ENCODE assay signal across 8 cellular contexts in the genomic region with DNA sequence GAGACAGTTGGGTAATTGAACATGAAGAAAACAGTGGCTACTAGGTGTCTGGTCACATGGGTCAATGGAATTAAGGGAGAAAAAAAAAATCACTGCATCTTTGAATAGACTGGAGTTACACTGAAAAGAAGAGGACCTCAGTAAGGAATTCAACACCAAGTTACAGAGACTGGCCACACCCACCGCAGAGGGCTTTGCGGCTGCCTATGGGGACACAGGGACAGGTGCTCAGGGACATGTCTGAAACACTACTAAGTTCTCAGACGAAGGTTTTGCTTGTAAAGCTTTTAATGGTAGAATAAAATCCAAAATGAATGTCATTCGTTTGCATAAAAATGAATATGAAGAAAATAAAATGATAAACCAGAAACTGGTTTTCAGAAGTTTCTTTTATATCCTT.
"Had no signal": no experiment of that assay in that cellular context is flagged by ENCODE, and none has a peak within 500 bp of the region (broad histone marks: within the 10 kb centered on the region; RNA-seq: fewer than 3 reads in every experiment).

No MANE protein-coding gene starts in this region.

- H3K4me1 ChIP-seq: HAP-1 had no signal

- H3K4me3 Mint-ChIP-seq: HFFc6 had no signal

- H3K27ac Mint-ChIP-seq: HFFc6 had no signal

- H3K4me3 ChIP-seq: GM23248, HAP-1, K562 had no signal

- ATAC-seq: HCT116, K562 had no signal

- H3K36me3 ChIP-seq: HAP-1 had no signal

- DNase-seq: GM23248, GOT3, H7, HFFc6, IMR-90 had no signal

- H3K9me3 Mint-ChIP-seq: HFFc6 had no signal

- H3K27ac ChIP-seq: GM23248 had no signal

- H3K9me3 ChIP-seq: HAP-1 had no signal
